In genomic region chr1:29238601-29238964, GRCh38 we compare ENCODE assay signal across 9 cellular contexts. TPM values are rescaled to one million over a fixed set of nuclear protein-coding genes. Genes with fewer than 3 reads are reported as not detected.
DNase-seq lines count a peak whose midpoint lies in the region; ATAC-seq lines count a peak whose summit lies in the region.
"Had no signal": no experiment of that assay in that cellular context is flagged by ENCODE, and none has a peak within 500 bp of the region (broad histone marks: within the 10 kb centered on the region; RNA-seq: fewer than 3 reads in every experiment).

No MANE protein-coding gene starts in this region.

- no peaks in the 10 kb centered on the region for H3K36me3 ChIP-seq in iPS-18a (ENCODE audit: control insufficient read depth, low read depth, low read length)

- ATAC-seq in stimulated activated effector memory CD8-positive, alpha-beta T cell treated with anti-CD3 and anti-CD28 coated beads, Interleukin-12 subunit alpha, Interleukin-12 subunit beta, amount 100 ng/mL, for 72 hours = no peak
- no peak for ATAC-seq in esophagus mucosa

- peaks cover 19% of the 10 kb centered on the region for H3K4me1 ChIP-seq in iPS-18a (ENCODE audit: control insufficient read depth, low read depth, low read length)

- no peak overlapping the region for H3K27ac ChIP-seq in iPS-18a (ENCODE audit: low read length)

- H3K27me3 ChIP-seq in iPS-18a (ENCODE audit: control insufficient read depth, insufficient read depth, low read length) = peaks cover 47% of the 10 kb centered on the region

- H3K27ac Mint-ChIP-seq in activated naive CD8-positive, alpha-beta T cell = no peak overlapping the region
- H3K27ac Mint-ChIP-seq in stimulated activated effector memory CD8-positive, alpha-beta T cell treated with anti-CD3 and anti-CD28 coated beads, Interleukin-12 subunit alpha, Interleukin-12 subunit beta, amount 100 ng/mL, for 72 hours = no peak overlapping the region

- H3K27me3 Mint-ChIP-seq in activated naive CD8-positive, alpha-beta T cell = peaks cover 33% of the 10 kb centered on the region

- H3K4me3 ChIP-seq in iPS-18a (ENCODE audit: low read length) = peak overlapping the region; percentile 57

- no peaks in the 10 kb centered on the region for H3K36me3 Mint-ChIP-seq in activated naive CD8-positive, alpha-beta T cell
- peaks cover 8% of the 10 kb centered on the region for H3K36me3 Mint-ChIP-seq in stimulated activated effector memory CD8-positive, alpha-beta T cell treated with anti-CD3 and anti-CD28 coated beads, Interleukin-12 subunit alpha, Interleukin-12 subunit beta, amount 100 ng/mL, for 72 hours

- peaks cover 17% of the 10 kb centered on the region for H3K4me1 Mint-ChIP-seq in activated naive CD8-positive, alpha-beta T cell (ENCODE audit: low read depth)
- H3K4me1 Mint-ChIP-seq in stimulated activated effector memory CD8-positive, alpha-beta T cell treated with anti-CD3 and anti-CD28 coated beads, Interleukin-12 subunit alpha, Interleukin-12 subunit beta, amount 100 ng/mL, for 72 hours = peaks cover 22% of the 10 kb centered on the region

- peak overlapping the region; percentile 84 for H3K4me3 Mint-ChIP-seq in activated naive CD8-positive, alpha-beta T cell
- H3K4me3 Mint-ChIP-seq in stimulated activated effector memory CD8-positive, alpha-beta T cell treated with anti-CD3 and anti-CD28 coated beads, Interleukin-12 subunit alpha, Interleukin-12 subunit beta, amount 100 ng/mL, for 72 hours = peak overlapping the region; percentile 66

- H3K9me3 ChIP-seq in iPS-18a (ENCODE audit: control insufficient read depth, low read depth, low read length) = no peaks in the 10 kb centered on the region

- DNase-seq in NCI-H82 (lab: John Stamatoyannopoulos, UW) (peak; percentile 54), NCI-H82 treated with DMSO at 0.1 percent for 48 hours (lab: John Stamatoyannopoulos, UW; ENCODE audit: unreplicated experiment) (no peak)
- DNase-seq in stimulated activated effector memory CD8-positive, alpha-beta T cell treated with anti-CD3 and anti-CD28 coated beads, Interleukin-12 subunit alpha, Interleukin-12 subunit beta, amount 100 ng/mL, for 72 hours (ENCODE audit: low spot score in 2 of 2) = no peak
- no peak for DNase-seq in central memory CD4-positive, alpha-beta T cell
- DNase-seq in activated effector memory CD4-positive, alpha-beta T cell treated with Interleukin-2 at 50 U/mL for 16 hours = no peak
- DNase-seq: NCI-H2081 treated with DMSO at 0.1 percent for 48 hours had no signal

- H3K9ac ChIP-seq in iPS-18a (ENCODE audit: low read length) = no peak overlapping the region

- no peaks in the 10 kb centered on the region for H3K9me3 Mint-ChIP-seq in activated naive CD8-positive, alpha-beta T cell (ENCODE audit: low read depth)
- H3K9me3 Mint-ChIP-seq in stimulated activated effector memory CD8-positive, alpha-beta T cell treated with anti-CD3 and anti-CD28 coated beads, Interleukin-12 subunit alpha, Interleukin-12 subunit beta, amount 100 ng/mL, for 72 hours = no peaks in the 10 kb centered on the region

RNA-seq across cellular contexts. Expression of gene PTPRU, which starts 2.3 kb away (rescaled TPM):
- total RNA-seq in esophagus mucosa = 6.2 TPM

RNA-seq across cellular contexts. Expression of gene MECR, which starts 7.8 kb away (rescaled TPM):
- 21.0 TPM for total RNA-seq in esophagus mucosa

RNA-seq across cellular contexts. Expression of gene SRSF4, which starts 56.9 kb away (rescaled TPM):
- total RNA-seq in esophagus mucosa = 47.6 TPM
